In the genomic region with DNA sequence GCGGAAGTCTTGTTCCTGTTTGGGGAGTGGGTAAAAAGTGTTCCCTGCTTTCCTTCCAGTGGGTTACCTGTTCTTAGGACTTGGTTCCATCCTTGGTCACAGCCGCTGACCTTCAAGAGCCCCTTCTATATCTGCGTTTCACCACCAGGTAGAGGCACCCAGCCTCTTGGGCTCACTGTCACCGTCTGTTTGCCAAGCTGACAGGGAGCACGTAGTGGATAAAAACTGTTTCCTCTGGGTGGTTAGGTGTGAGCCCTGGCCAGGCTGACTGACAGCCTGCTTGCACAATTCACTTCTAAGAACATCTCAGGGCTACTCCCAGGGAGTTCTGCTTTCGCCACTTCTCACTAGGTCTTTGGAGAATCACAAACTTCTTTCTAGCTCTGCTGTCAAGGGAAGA, we compare ENCODE assay signal across 12 cellular contexts. TPM values are rescaled to one million over a fixed set of nuclear protein-coding genes. Genes with fewer than 3 reads are reported as not detected.
DNase-seq lines count a peak whose midpoint lies in the region; ATAC-seq and TF ChIP-seq lines count a peak whose summit lies in the region.
"Had no signal": no experiment of that assay in that cellular context is flagged by ENCODE, and none has a peak within 500 bp of the region (broad histone marks: within the 10 kb centered on the region; RNA-seq: fewer than 3 reads in every experiment).

No MANE protein-coding gene starts in this region.

- TF ChIP-seq CTCF in fibroblast of lung (conservative IDR thresholded peaks at IDR 0.05 in 1 of 2, IDR thresholded peaks at IDR 0.05 in 1 of 2; ENCODE audit: low read depth in 1 of 2, low read length in 2 of 2) (no peak), prostate gland (IDR thresholded peaks at IDR 0.05) (no peak)

- H3K9ac ChIP-seq in GM23248 (no peak overlapping the region), fibroblast of lung (ENCODE audit: insufficient read depth, low read length) (no peak overlapping the region)

- H3K9me2 ChIP-seq in GM23248 (ENCODE audit: insufficient read depth) = no peaks in the 10 kb centered on the region

- peak overlapping the region; percentile 88 for H3K27ac ChIP-seq in GM23248
- H3K27ac ChIP-seq in SJSA1 = peak overlapping the region; percentile 97
- H3K27ac ChIP-seq in fibroblast of lung (ENCODE audit: insufficient read depth, low read length) = peak overlapping the region; percentile 52
- peak overlapping the region; percentile 6 to 62 for H3K27ac ChIP-seq in prostate gland

- no peak overlapping the region for H3K4me2 ChIP-seq in GM23248 (ENCODE audit: unreplicated experiment)
- H3K4me2 ChIP-seq in fibroblast of lung (ENCODE audit: extremely low read depth, insufficient read depth, low read length) = no peak overlapping the region

- ATAC-seq in GM21381 (IDR thresholded peaks at IDR 0.05; ENCODE audit: unreplicated experiment) (no peak), GM18858 (IDR thresholded peaks at IDR 0.05; ENCODE audit: unreplicated experiment) (no peak)

- H2AFZ ChIP-seq in GM23248 (no peak overlapping the region), fibroblast of lung (ENCODE audit: low read length) (no peak overlapping the region)

- no peak for DNase-seq in GM23248
- no peak for DNase-seq in SJSA1 (ENCODE audit: low read depth in 1 of 2, low spot score in 2 of 2)
- no peak for DNase-seq in fibroblast of lung (ENCODE audit: low read depth in 2 of 2)
- DNase-seq in prostate gland (ENCODE audit: low spot score) = no peak
- no peak for DNase-seq in erythroblast (lab: John Stamatoyannopoulos, UW)
- no peak for DNase-seq in cerebellar nuclear complex (lab: John Stamatoyannopoulos, UW)
- DNase-seq: effector CD4-positive, alpha-beta T cell; NCI-H1417 had no signal

- H3K27me3 ChIP-seq in GM23248 (replicated peaks; ENCODE audit: insufficient read depth) (no peaks in the 10 kb centered on the region), SJSA1 (replicated peaks) (no peaks in the 10 kb centered on the region), fibroblast of lung (ENCODE audit: control insufficient read depth, insufficient read depth, low read length) (no peaks in the 10 kb centered on the region), prostate gland (replicated peaks; ENCODE audit: insufficient read depth) (no peaks in the 10 kb centered on the region)

- WGBS in GM23248 (ENCODE audit: low coverage in 1 of 2, low lambda C conversion rate in 2 of 2, missing lambda C conversion rate in 2 of 2), 2 experiments = 84 to 87% methylated on average over 6 of the region's 6 CpGs
- 62% methylated on average over 6 of the region's 6 CpGs for WGBS in prostate gland

- intact Hi-C loops in prostate gland (cut with DNase I) = loop anchor here (5.0 kb wide), 2 partner anchors 51 to 171 kb away; no protein-coding TSS in a partner anchor

- H3F3A ChIP-seq in GM23248 (ENCODE audit: insufficient read depth) = peaks cover 21% of the 10 kb centered on the region

- H4K20me1 ChIP-seq in GM23248 (ENCODE audit: insufficient read depth) (no peaks in the 10 kb centered on the region), fibroblast of lung (ENCODE audit: control insufficient read depth, extremely low read depth, insufficient read depth, low read length) (no peaks in the 10 kb centered on the region)

- H3K36me3 ChIP-seq in GM23248 (ENCODE audit: low read depth) (no peaks in the 10 kb centered on the region), SJSA1 (peaks cover 5% of the 10 kb centered on the region; the same call in 1 of the 2 replicates), fibroblast of lung (ENCODE audit: control insufficient read depth, insufficient read depth, low read length) (no peaks in the 10 kb centered on the region), prostate gland (no peaks in the 10 kb centered on the region)

- H3K4me1 ChIP-seq in GM23248 (ENCODE audit: insufficient read depth) (peaks cover 13% of the 10 kb centered on the region), SJSA1 (replicated peaks) (peaks cover 45% of the 10 kb centered on the region), fibroblast of lung (ENCODE audit: control insufficient read depth, extremely low read depth, insufficient read depth, low read length) (peaks cover 14% of the 10 kb centered on the region), prostate gland (replicated peaks) (peaks cover 8% of the 10 kb centered on the region)

- in situ Hi-C loops in GM23248 (cut with MboI) = loop anchor here (5.0 kb wide), 1 partner anchor 71 kb away; no protein-coding TSS in a partner anchor

- H3K9me3 ChIP-seq in GM23248 (ENCODE audit: low read depth) = no peaks in the 10 kb centered on the region
- no peaks in the 10 kb centered on the region for H3K9me3 ChIP-seq in SJSA1 (replicated peaks)
- H3K9me3 ChIP-seq in fibroblast of lung (ENCODE audit: control insufficient read depth, insufficient read depth, low read depth, low read length) = no peaks in the 10 kb centered on the region
- H3K9me3 ChIP-seq in prostate gland = no peaks in the 10 kb centered on the region

- H3K79me2 ChIP-seq in GM23248 (ENCODE audit: insufficient read depth) = no peaks in the 10 kb centered on the region
- H3K79me2 ChIP-seq in fibroblast of lung (ENCODE audit: control insufficient read depth, insufficient read depth, low read length) = no peaks in the 10 kb centered on the region

- no peak overlapping the region for H3K4me3 ChIP-seq in GM23248
- no peak overlapping the region for H3K4me3 ChIP-seq in SJSA1
- H3K4me3 ChIP-seq in fibroblast of lung (replicated peaks in 1 of 4; ENCODE audit: control extremely low read depth in 1 of 4, insufficient read depth in 1 of 4, low read depth in 3 of 4, low read length in 4 of 4) = no peak overlapping the region
- H3K4me3 ChIP-seq in prostate gland = no peak overlapping the region

- TF ChIP-seq POLR2A in prostate gland (IDR thresholded peaks at IDR 0.05) (no peak), erythroblast (IDR thresholded peaks at IDR 0.05; ENCODE audit: low read length) (no peak)

RNA-seq across cellular contexts. Expression of gene JPH2, which starts 1.8 kb away (rescaled TPM):
- total RNA-seq in GM23248 (2014; rRNA removed; shearing (Covaris generic)) = 7.8 and 9.7 TPM in 2 replicates
- 1.6 and 1.8 TPM in 2 replicates for polyA plus RNA-seq in GM23248 (2016; fragmentation: Nextera tagmentation; extraction: Ambion mirVana)
- total RNA-seq in SJSA1 (2014; rRNA removed; shearing (Covaris generic)) = 19.1 and 21.7 TPM in 2 replicates
- 0.51 and 0.66 TPM in 2 replicates for total RNA-seq in fibroblast of lung
- 0.51 and 4.9 TPM in 2 replicates for polyA plus RNA-seq in fibroblast of lung
- 0.62 and 6.6 TPM in 2 replicates for polyA plus RNA-seq in fibroblast of lung (2012)
- 0.56 and 8.0 TPM in 2 replicates for polyA minus RNA-seq in fibroblast of lung (ENCODE audit: low replicate concordance)
- total RNA-seq in prostate gland = 10 to 100 TPM; 29.1 to 31.1 TPM
- total RNA-seq: T-helper 2 cell treated with Interferon-gamma antibody and Interleukin-4, amounts not matched to agents 100 ng/mL and 5 ng/mL, for 36 hours had no signal

RNA-seq across cellular contexts. Expression of gene OSER1, which starts 21.8 kb away (rescaled TPM):
- total RNA-seq in GM23248 (2014; rRNA removed; shearing (Covaris generic)) = 29.5 and 36.2 TPM in 2 replicates
- polyA plus RNA-seq in GM23248 (2016; fragmentation: Nextera tagmentation; extraction: Ambion mirVana) (43.8 and 45.1 TPM in 2 replicates), fibroblast of lung (50.9 and 53.5 TPM in 2 replicates)
- total RNA-seq in SJSA1 (2014; rRNA removed; shearing (Covaris generic)) = 33.8 and 58.7 TPM in 2 replicates
- total RNA-seq in fibroblast of lung (63.2 and 73.2 TPM in 2 replicates), prostate gland (10 to 100 TPM; 31.6 to 42.7 TPM)
- 31.9 and 33.9 TPM in 2 replicates for polyA plus RNA-seq in fibroblast of lung (2012)
- 22.1 and 49.4 TPM in 2 replicates for polyA minus RNA-seq in fibroblast of lung (ENCODE audit: low replicate concordance)

RNA-seq across cellular contexts. Expression of gene GDAP1L1, which starts 58.4 kb away (rescaled TPM):
- not detected in 2 replicates for total RNA-seq in GM23248 (2014; rRNA removed; shearing (Covaris generic))
- polyA plus RNA-seq in GM23248 (2016; fragmentation: Nextera tagmentation; extraction: Ambion mirVana) (not detected in 2 replicates), fibroblast of lung (not detected in 2 replicates)
- not detected in 2 replicates for total RNA-seq in SJSA1 (2014; rRNA removed; shearing (Covaris generic))
- total RNA-seq in fibroblast of lung (not detected in 2 replicates), prostate gland (1 to 10 TPM in 1 of 2 donors, not detected in 1; 1.5 TPM)
- not detected in 2 replicates for polyA plus RNA-seq in fibroblast of lung (2012)
- polyA minus RNA-seq in fibroblast of lung (ENCODE audit: low replicate concordance) = not detected in 2 replicates
- total RNA-seq: T-helper 2 cell treated with Interferon-gamma antibody and Interleukin-4, amounts not matched to agents 100 ng/mL and 5 ng/mL, for 36 hours had no signal
- polyA plus RNA-seq: BJ had no signal

Comparison
In these comparisons a context has a peak if more than half of its experiments do, and no peak if none do; other contexts are left out.
1. H3K27ac ChIP-seq: peak in every context shown above with its lines; median percentile 97 in SJSA1; 88 in GM23248; 52 in fibroblast of lung; 34 in prostate gland.